8 cellular contexts compared by ENCODE assay signal in the genomic region with DNA sequence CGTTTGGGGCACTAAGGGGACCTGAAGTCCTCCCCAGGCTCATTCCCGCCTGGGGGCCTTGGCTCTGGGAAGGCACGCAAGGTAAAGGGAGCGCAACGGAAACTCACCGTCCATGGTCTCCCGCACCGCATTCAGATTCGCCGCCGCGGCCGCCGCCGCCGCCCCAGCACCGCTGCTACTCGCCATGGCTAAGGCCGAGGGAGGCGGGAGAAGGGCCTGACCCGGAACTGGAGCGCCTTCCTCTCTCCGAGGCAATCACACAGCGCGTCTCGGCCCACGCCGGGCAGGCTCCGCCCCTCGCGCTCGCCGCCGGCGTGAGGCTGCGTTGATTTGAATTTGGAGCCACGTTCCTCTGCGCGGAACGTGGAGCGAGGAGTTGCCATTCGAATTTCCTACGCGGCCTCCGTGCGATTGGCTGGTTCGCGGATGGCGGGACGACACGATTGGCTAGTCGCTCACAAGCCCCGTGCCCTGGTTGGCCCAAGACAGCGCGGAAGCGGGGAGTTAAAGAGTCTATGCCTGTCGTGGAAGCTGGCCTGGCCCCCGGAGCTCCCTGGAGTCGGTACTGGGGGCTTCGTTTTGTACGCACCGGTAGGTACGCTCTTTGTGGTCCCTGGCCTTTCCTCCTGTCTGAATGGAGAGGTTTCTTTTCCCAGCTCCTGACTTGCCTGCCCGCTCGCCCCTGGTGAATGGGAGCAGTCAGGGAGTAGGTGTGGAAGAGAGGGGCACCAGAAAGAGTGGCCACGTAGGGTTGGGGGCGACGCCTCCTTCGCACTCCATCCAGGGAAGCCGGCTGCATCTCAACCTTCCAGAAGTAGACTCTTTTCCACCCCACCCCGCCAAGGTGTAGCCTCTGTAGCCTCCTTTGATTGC. TPM values are rescaled to one million over a fixed set of nuclear protein-coding genes. Genes with fewer than 3 reads are reported as not detected.
A peak's percentile ranks its signal among the peaks of the same experiment; 100 is the strongest.
DNase-seq lines count a peak whose midpoint lies in the region; ATAC-seq, FAIRE-seq and TF ChIP-seq lines count a peak whose summit lies in the region.

A gene (plus strand): TSS at position 507 of the 873 bp plus-strand sequence. CDS start 1,018 bp downstream, outside the sequence.
A gene with protein sequence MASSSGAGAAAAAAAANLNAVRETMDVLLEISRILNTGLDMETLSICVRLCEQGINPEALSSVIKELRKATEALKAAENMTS (minus strand): TSS at position 213 of the 873 bp plus-strand sequence. CDS start 27 bp downstream, at position 186.

- H3K27me3 ChIP-seq in DOHH2 (ENCODE audit: control insufficient read depth, low read length) (no peaks in the 10 kb centered on the region), GM23248 (replicated peaks; ENCODE audit: insufficient read depth) (no peaks in the 10 kb centered on the region), Karpas-422 (ENCODE audit: low read length) (no peaks in the 10 kb centered on the region), muscle layer of colon (ENCODE audit: control insufficient read depth in 1 of 2, insufficient read depth in 2 of 2, low read length in 2 of 2) (no peaks in the 10 kb centered on the region)

- H3K9ac ChIP-seq in GM23248 (peak within 1 kb of the TSS; percentile 83), Karpas-422 (ENCODE audit: low read length) (peak within 1 kb of the TSS; percentile 99), muscle layer of colon (ENCODE audit: low read length) (peak within 1 kb of the TSS; percentile 42)

- H3K4me3 ChIP-seq in DOHH2 (ENCODE audit: low read length) (peak within 1 kb of the TSS; percentile 99), GM23248 (peak within 1 kb of the TSS; percentile 87), Karpas-422 (ENCODE audit: low read length) (peak within 1 kb of the TSS; percentile 89), muscle layer of colon (ENCODE audit: low read depth in 1 of 2, low read length in 2 of 2) (peak within 1 kb of the TSS; percentile 61 to 94)

- peak within 1 kb of the TSS; percentile 91 for H3K4me2 ChIP-seq in DOHH2 (ENCODE audit: low read length)
- peak within 1 kb of the TSS; percentile 86 for H3K4me2 ChIP-seq in GM23248 (ENCODE audit: unreplicated experiment)
- H3K4me2 ChIP-seq in Karpas-422 (ENCODE audit: low read depth, low read length, poor library complexity, severe bottlenecking): peak within 1 kb of the TSS; percentile 91

- H3F3A ChIP-seq in DOHH2 (ENCODE audit: control insufficient read depth, insufficient read depth) (no peaks in the 10 kb centered on the region), GM23248 (ENCODE audit: insufficient read depth) (no peaks in the 10 kb centered on the region)

- peaks cover 87% of the 10 kb centered on the region for H3K79me2 ChIP-seq in DOHH2 (ENCODE audit: control insufficient read depth, low read length)
- peaks cover 95% of the 10 kb centered on the region for H3K79me2 ChIP-seq in GM23248 (ENCODE audit: insufficient read depth)
- H3K79me2 ChIP-seq in Karpas-422 (ENCODE audit: low read length): peaks cover 93% of the 10 kb centered on the region

- no peaks in the 10 kb centered on the region for H3K9me2 ChIP-seq in DOHH2 (replicated peaks; ENCODE audit: control insufficient read depth, low read length)
- no peaks in the 10 kb centered on the region for H3K9me2 ChIP-seq in GM23248 (ENCODE audit: insufficient read depth)
- H3K9me2 ChIP-seq in Karpas-422 (replicated peaks; ENCODE audit: insufficient read depth, low read length): no peaks in the 10 kb centered on the region

- H3K9me3 ChIP-seq in DOHH2 (ENCODE audit: control insufficient read depth, insufficient read depth, low read length) (no peaks in the 10 kb centered on the region), GM23248 (ENCODE audit: low read depth) (no peaks in the 10 kb centered on the region), Karpas-422 (ENCODE audit: low read length) (no peaks in the 10 kb centered on the region), muscle layer of colon (ENCODE audit: low read length) (no peaks in the 10 kb centered on the region)

- H3K4me1 ChIP-seq in DOHH2 (ENCODE audit: control insufficient read depth, low read length) (peaks cover 49% of the 10 kb centered on the region), GM23248 (ENCODE audit: insufficient read depth) (peaks cover 22% of the 10 kb centered on the region), Karpas-422 (ENCODE audit: low read length) (peaks cover 36% of the 10 kb centered on the region), muscle layer of colon (ENCODE audit: insufficient read depth, low read length) (peaks cover 13% of the 10 kb centered on the region)

- no peaks in the 10 kb centered on the region for H4K20me1 ChIP-seq in DOHH2 (ENCODE audit: control insufficient read depth, insufficient read depth, low read depth, low read length)
- no peaks in the 10 kb centered on the region for H4K20me1 ChIP-seq in GM23248 (ENCODE audit: insufficient read depth)
- H4K20me1 ChIP-seq in Karpas-422 (ENCODE audit: insufficient read depth, low read depth, low read length): no peaks in the 10 kb centered on the region

- WGBS in GM23248 (ENCODE audit: low coverage in 1 of 2, low lambda C conversion rate in 2 of 2, missing lambda C conversion rate in 2 of 2), 2 experiments: 1% methylated on average over 65 to 66 of the region's 71 CpGs

- H3K27ac ChIP-seq in DOHH2 (ENCODE audit: low read depth, low read length) (peak within 1 kb of the TSS; percentile 68), GM23248 (0 out of 2 replicates have a peak within 1 kb of the TSS, but pooled peaks have one; percentile 6), Karpas-422 (ENCODE audit: low read length) (peak within 1 kb of the TSS; percentile 67), muscle layer of colon (ENCODE audit: low read depth, low read length) (peak within 1 kb of the TSS; percentile 27)

- no peak for TF ChIP-seq CTCF in DOHH2 (IDR thresholded peaks at IDR 0.05; ENCODE audit: low read depth, low read length, poor library complexity, severe bottlenecking)

- DNase-seq in GM23248 (peak; percentile 99), Karpas-422 (peak; percentile 99), RCC 7860 (ENCODE audit: low spot score) (peak; percentile 88)
- peak; percentile 96 to 97 for DNase-seq in activated T-cell treated with anti-CD3 and anti-CD28 coated beads, Interleukin-2, amount 50 U/mL, for 48 hours
- DNase-seq in stimulated activated CD8-positive, alpha-beta memory T cell treated with anti-CD3 and anti-CD28 coated beads, Interleukin-7, amount 100 ng/mL, for 1 hour (ENCODE audit: low read depth in 2 of 2): peak; percentile 87 to 89

- peak within 1 kb of the TSS; percentile 94 for H2AFZ ChIP-seq in GM23248
- H2AFZ ChIP-seq in Karpas-422 (ENCODE audit: low read length): peak within 1 kb of the TSS; percentile 75; the same call in 1 of the 2 replicates

- peak; percentile 99 for ATAC-seq in esophagus mucosa

- in situ Hi-C loops in GM23248 (cut with MboI): no loop called here

- peak; percentile 82 for FAIRE-seq in RCC 7860 (lab: Jason Lieb, UNC)

- H3K36me3 ChIP-seq in DOHH2 (ENCODE audit: control insufficient read depth, low read length): peaks cover 78% of the 10 kb centered on the region
- H3K36me3 ChIP-seq in GM23248 (ENCODE audit: low read depth): peaks cover 5% of the 10 kb centered on the region; the same call in 1 of the 2 replicates
- H3K36me3 ChIP-seq in Karpas-422 (ENCODE audit: insufficient read depth, low read length): peaks cover 53% of the 10 kb centered on the region
- no peaks in the 10 kb centered on the region for H3K36me3 ChIP-seq in muscle layer of colon (ENCODE audit: insufficient read depth, low read length)

RNA-seq across cellular contexts. Expression of the first gene that starts in this region (rescaled TPM):
- 4.9 and 7.2 TPM in 2 replicates for total RNA-seq in GM23248 (2014; rRNA removed; shearing (Covaris generic))
- 4.4 and 5.5 TPM in 2 replicates for polyA plus RNA-seq in GM23248 (2016; fragmentation: Nextera tagmentation; extraction: Ambion mirVana)
- 15.8 and 42.3 TPM in 2 replicates for total RNA-seq in Karpas-422 (2014; rRNA removed; shearing (Covaris generic); ENCODE audit: low replicate concordance)
- total RNA-seq in esophagus mucosa: 4.9 TPM

RNA-seq across cellular contexts. Expression of the second gene that starts in this region (rescaled TPM):
- 27.2 and 31.1 TPM in 2 replicates for total RNA-seq in GM23248 (2014; rRNA removed; shearing (Covaris generic))
- polyA plus RNA-seq in GM23248 (2016; fragmentation: Nextera tagmentation; extraction: Ambion mirVana): 22.9 and 24.3 TPM in 2 replicates
- 12.8 and 67.4 TPM in 2 replicates for total RNA-seq in Karpas-422 (2014; rRNA removed; shearing (Covaris generic); ENCODE audit: low replicate concordance)
- 6.5 TPM for total RNA-seq in esophagus mucosa

Comparison
In these comparisons a context has a peak if more than half of its experiments do, and no peak if none do; other contexts are left out.
1. Peak in every context shown above with its lines: DNase-seq, ATAC-seq, H3K4me3 ChIP-seq and H3K27ac ChIP-seq.
2. H3K27ac ChIP-seq: peak in every context shown above with its lines; median percentile 68 in DOHH2; 67 in Karpas-422; 27 in muscle layer of colon; 6 in GM23248.
3. H3K9ac ChIP-seq: peak in every context shown above with its lines; median percentile 99 in Karpas-422; 83 in GM23248; 42 in muscle layer of colon.